In genomic region chr4:95255396-95256107, GRCh38 we compare ENCODE assay signal across 15 cellular contexts.
A peak's percentile ranks its signal among the peaks of the same experiment; 100 is the strongest.
DNase-seq lines count a peak whose midpoint lies in the region; ATAC-seq, FAIRE-seq and TF ChIP-seq lines count a peak whose summit lies in the region.
"Had no signal": no experiment of that assay in that cellular context is flagged by ENCODE, and none has a peak within 500 bp of the region (broad histone marks: within the 10 kb centered on the region; RNA-seq: fewer than 3 reads in every experiment).

No MANE protein-coding gene starts in this region.

- no peak for TF ChIP-seq POLR2A in GM12892 (IDR thresholded peaks at IDR 0.05; ENCODE audit: low read depth, low read length)

- DNase-seq in EL (peak; percentile 0), globus pallidus (ENCODE audit: low spot score) (peak; percentile 60), pons (ENCODE audit: low spot score) (peak; percentile 68), HuH-7 (ENCODE audit: low spot score) (no peak), GM12892 (ENCODE audit: insufficient read length) (no peak)
- DNase-seq: activated B cell treated with CpG ODN at 0.5 μM for 24 hours, HFFc6, naive B cell, NCI-H1930 had no signal

- ATAC-seq in HG03135 (IDR thresholded peaks at IDR 0.05; ENCODE audit: unreplicated experiment) (no peak), HG03432 (IDR thresholded peaks at IDR 0.05; ENCODE audit: unreplicated experiment) (no peak)

- FAIRE-seq in GM12892 (lab: Jason Lieb, UNC): no peak
- FAIRE-seq: islet of Langerhans had no signal

- H3K27ac ChIP-seq in angular gyrus (ENCODE audit: low read depth, low read length): peak overlapping the region; percentile 61
- H3K27ac ChIP-seq: BLaER1, KMS-11 had no signal

Comparison
In these comparisons a context has a peak if more than half of its experiments do, and no peak if none do; other contexts are left out.
1. DNase-seq: peak in EL (single experiment), globus pallidus (single experiment) and pons (single experiment); none in HuH-7 (single experiment) and GM12892 (single experiment).